In the genomic region with DNA sequence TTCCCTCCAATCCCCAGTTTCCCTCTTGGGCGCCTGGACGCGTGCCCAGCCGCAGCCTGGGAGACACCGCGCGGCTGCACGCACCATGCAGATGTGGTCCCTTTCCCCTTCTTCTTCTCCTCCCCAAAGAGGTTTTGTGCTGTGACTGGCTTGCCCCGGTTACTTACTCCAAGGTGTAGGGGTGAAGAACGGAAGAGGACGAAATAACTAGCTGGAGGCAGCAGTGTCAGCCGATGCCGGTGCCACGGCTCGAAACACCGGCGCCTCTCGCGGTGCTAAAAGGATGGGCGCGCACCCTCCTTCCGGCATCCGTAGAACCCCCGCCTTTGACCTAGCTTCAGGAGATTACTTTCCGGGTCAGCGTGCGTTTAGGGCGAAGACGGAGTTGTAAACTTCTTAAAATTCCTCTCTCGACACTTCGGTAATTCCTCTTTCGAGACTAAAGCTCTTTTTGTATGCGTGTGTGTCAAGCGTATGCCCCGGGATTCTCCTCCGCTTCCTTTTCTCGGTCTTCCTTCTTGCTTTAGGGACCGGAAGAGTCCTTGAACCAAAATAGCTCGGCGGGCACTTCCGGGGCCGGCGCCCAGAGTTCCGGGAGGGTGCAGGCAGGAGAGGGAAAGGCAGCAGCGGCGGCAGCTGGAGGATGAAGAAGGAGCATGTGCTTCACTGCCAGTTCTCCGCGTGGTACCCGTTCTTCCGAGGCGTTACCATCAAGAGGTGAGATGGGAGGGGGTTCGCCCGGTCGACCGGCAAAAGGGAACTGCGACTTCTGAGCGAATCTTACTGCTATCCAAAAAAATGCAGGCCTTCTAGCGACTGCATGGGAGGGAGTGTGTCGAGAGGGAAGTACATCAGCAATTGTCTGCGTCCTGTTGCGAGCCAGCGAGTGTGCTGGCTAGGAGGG, we compare ENCODE assay signal across 1 cellular context.
TF ChIP-seq lines count a peak whose summit lies in the region.

A gene with protein sequence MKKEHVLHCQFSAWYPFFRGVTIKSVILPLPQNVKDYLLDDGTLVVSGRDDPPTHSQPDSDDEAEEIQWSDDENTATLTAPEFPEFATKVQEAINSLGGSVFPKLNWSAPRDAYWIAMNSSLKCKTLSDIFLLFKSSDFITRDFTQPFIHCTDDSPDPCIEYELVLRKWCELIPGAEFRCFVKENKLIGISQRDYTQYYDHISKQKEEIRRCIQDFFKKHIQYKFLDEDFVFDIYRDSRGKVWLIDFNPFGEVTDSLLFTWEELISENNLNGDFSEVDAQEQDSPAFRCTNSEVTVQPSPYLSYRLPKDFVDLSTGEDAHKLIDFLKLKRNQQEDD (plus strand): TSS at position 586 of the 904 bp plus-strand sequence. CDS start 58 bp downstream, at position 644.
A gene (minus strand): TSS at position 289 of the 904 bp plus-strand sequence. CDS start 9,600 bp downstream, outside the sequence.

TF ChIP-seq in HepG2, 621 proteins besides CTCF, POLR2A, EP300 and RAD21 (continued from another document and continues in another):
- TF ChIP-seq, protein P1, sequence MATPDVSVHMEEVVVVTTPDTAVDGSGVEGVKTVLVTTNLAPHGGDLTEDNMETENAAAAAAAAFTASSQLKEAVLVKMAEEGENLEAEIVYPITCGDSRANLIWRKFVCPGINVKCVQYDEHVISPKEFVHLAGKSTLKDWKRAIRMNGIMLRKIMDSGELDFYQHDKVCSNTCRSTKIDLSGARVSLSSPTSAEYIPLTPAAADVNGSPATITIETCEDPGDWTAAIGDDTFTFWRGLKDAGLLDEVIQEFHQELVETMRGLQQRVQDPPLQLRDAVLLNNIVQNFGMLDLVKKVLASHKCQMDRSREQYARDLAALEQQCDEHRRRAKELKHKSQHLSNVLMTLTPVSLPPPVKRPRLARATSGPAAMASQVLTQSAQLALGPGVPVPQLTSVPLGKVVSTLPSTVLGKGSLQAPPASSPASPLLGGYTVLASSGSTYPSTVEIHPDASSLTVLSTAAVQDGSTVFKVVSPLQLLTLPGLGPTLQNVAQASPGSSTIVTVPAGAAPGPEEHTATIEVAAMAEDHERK (CRISPR knock-in tag; IDR thresholded peaks at IDR 0.05; ENCODE audit: low read depth) = 0 out of 2 replicates have a peak, but pooled peaks have one; percentile 39
- TF ChIP-seq ZNF569 (CRISPR knock-in tag; IDR thresholded peaks at IDR 0.05; ENCODE audit: borderline replicate concordance) (no peak), ZFP36 (IDR thresholded peaks at IDR 0.05; ENCODE audit: borderline replicate concordance, low read depth, low read length, partially characterized antibody) (no peak), ZNF251 (CRISPR knock-in tag; IDR thresholded peaks at IDR 0.05) (no peak), TRIM24 (CRISPR knock-in tag; IDR thresholded peaks at IDR 0.05) (no peak), TOPORS (CRISPR knock-in tag; IDR thresholded peaks at IDR 0.05) (no peak), ZC3H13 (CRISPR knock-in tag; IDR thresholded peaks at IDR 0.05) (0 out of 2 replicates have a peak, but pooled peaks have one; percentile 18), TGIF2 (CRISPR knock-in tag; IDR thresholded peaks at IDR 0.05) (peak; percentile 15; the same call in 1 of the 2 replicates), NR3C1 (CRISPR knock-in tag; IDR thresholded peaks at IDR 0.05) (no peak), POGZ (CRISPR knock-in tag; IDR thresholded peaks at IDR 0.05) (peak; percentile 81), ZMAT3 (CRISPR knock-in tag; conservative IDR thresholded peaks at IDR 0.05) (0 out of 2 replicates have a peak, but pooled peaks have one; percentile 36), KLF6 (CRISPR knock-in tag; IDR thresholded peaks at IDR 0.05) (peak; percentile 31; the same call in 1 of the 2 replicates), MEF2D (CRISPR knock-in tag; IDR thresholded peaks at IDR 0.05) (peak; percentile 86), NONO (IDR thresholded peaks at IDR 0.05) (no peak), NONO (CRISPR knock-in tag; conservative IDR thresholded peaks at IDR 0.05) (peak; percentile 71; the same call in 1 of the 2 replicates), TP53 (CRISPR knock-in tag; conservative IDR thresholded peaks at IDR 0.05) (0 out of 2 replicates have a peak, but pooled peaks have one; percentile 19), ZNF530 (CRISPR knock-in tag; IDR thresholded peaks at IDR 0.05; ENCODE audit: low read depth) (no peak), KDM5B (CRISPR knock-in tag; IDR thresholded peaks at IDR 0.05; ENCODE audit: borderline replicate concordance) (peak; percentile 95), CEBPB (IDR thresholded peaks at IDR 0.05; ENCODE audit: borderline replicate concordance, low read depth, low read length) (no peak), ZNF749 (CRISPR knock-in tag; IDR thresholded peaks at IDR 0.05; ENCODE audit: borderline replicate concordance) (peak; percentile 47; the same call in 1 of the 2 replicates), ZNF24 (IDR thresholded peaks at IDR 0.05) (no peak), TSC22D2 (CRISPR knock-in tag; IDR thresholded peaks at IDR 0.05; ENCODE audit: borderline replicate concordance) (no peak), FOXA3 (CRISPR knock-in tag; IDR thresholded peaks at IDR 0.05) (no peak; the same call in 1 of the 2 replicates), ADNP (CRISPR knock-in tag; IDR thresholded peaks at IDR 0.05) (no peak), ISX (CRISPR knock-in tag; conservative IDR thresholded peaks at IDR 0.05) (no peak)
- TF ChIP-seq, protein P2, sequence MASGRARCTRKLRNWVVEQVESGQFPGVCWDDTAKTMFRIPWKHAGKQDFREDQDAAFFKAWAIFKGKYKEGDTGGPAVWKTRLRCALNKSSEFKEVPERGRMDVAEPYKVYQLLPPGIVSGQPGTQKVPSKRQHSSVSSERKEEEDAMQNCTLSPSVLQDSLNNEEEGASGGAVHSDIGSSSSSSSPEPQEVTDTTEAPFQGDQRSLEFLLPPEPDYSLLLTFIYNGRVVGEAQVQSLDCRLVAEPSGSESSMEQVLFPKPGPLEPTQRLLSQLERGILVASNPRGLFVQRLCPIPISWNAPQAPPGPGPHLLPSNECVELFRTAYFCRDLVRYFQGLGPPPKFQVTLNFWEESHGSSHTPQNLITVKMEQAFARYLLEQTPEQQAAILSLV (CRISPR knock-in tag; IDR thresholded peaks at IDR 0.05; ENCODE audit: borderline replicate concordance) = peak; percentile 91; the same call in 1 of the 2 replicates
- TF ChIP-seq, protein P3, sequence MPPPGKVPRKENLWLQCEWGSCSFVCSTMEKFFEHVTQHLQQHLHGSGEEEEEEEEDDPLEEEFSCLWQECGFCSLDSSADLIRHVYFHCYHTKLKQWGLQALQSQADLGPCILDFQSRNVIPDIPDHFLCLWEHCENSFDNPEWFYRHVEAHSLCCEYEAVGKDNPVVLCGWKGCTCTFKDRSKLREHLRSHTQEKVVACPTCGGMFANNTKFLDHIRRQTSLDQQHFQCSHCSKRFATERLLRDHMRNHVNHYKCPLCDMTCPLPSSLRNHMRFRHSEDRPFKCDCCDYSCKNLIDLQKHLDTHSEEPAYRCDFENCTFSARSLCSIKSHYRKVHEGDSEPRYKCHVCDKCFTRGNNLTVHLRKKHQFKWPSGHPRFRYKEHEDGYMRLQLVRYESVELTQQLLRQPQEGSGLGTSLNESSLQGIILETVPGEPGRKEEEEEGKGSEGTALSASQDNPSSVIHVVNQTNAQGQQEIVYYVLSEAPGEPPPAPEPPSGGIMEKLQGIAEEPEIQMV (CRISPR knock-in tag; IDR thresholded peaks at IDR 0.05; ENCODE audit: low read depth) = no peak
- TF ChIP-seq, protein P4, sequence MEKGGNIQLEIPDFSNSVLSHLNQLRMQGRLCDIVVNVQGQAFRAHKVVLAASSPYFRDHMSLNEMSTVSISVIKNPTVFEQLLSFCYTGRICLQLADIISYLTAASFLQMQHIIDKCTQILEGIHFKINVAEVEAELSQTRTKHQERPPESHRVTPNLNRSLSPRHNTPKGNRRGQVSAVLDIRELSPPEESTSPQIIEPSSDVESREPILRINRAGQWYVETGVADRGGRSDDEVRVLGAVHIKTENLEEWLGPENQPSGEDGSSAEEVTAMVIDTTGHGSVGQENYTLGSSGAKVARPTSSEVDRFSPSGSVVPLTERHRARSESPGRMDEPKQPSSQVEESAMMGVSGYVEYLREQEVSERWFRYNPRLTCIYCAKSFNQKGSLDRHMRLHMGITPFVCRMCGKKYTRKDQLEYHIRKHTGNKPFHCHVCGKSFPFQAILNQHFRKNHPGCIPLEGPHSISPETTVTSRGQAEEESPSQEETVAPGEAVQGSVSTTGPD (CRISPR knock-in tag; IDR thresholded peaks at IDR 0.05) = 0 out of 2 replicates have a peak, but pooled peaks have one; percentile 15
- TF ChIP-seq, protein P5, sequence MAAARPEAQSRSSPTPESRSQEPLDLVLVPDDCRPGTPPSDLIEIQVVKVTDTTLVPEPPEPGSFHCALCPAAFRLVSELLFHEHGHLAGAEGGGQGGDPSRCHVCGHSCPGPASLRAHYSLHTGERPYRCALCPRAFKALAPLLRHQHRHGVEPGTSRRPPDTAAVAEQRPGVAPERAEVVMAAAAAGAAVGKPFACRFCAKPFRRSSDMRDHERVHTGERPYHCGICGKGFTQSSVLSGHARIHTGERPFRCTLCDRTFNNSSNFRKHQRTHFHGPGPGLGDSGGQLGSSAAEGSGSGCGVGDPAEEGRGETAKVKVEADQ (CRISPR knock-in tag; IDR thresholded peaks at IDR 0.05; ENCODE audit: borderline replicate concordance) = peak; percentile 83
- TF ChIP-seq, protein P6, sequence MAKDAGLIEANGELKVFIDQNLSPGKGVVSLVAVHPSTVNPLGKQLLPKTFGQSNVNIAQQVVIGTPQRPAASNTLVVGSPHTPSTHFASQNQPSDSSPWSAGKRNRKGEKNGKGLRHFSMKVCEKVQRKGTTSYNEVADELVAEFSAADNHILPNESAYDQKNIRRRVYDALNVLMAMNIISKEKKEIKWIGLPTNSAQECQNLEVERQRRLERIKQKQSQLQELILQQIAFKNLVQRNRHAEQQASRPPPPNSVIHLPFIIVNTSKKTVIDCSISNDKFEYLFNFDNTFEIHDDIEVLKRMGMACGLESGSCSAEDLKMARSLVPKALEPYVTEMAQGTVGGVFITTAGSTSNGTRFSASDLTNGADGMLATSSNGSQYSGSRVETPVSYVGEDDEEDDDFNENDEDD (CRISPR knock-in tag; IDR thresholded peaks at IDR 0.05; ENCODE audit: borderline replicate concordance) = peak; percentile 70; the same call in 1 of the 2 replicates
- TF ChIP-seq, protein P7, sequence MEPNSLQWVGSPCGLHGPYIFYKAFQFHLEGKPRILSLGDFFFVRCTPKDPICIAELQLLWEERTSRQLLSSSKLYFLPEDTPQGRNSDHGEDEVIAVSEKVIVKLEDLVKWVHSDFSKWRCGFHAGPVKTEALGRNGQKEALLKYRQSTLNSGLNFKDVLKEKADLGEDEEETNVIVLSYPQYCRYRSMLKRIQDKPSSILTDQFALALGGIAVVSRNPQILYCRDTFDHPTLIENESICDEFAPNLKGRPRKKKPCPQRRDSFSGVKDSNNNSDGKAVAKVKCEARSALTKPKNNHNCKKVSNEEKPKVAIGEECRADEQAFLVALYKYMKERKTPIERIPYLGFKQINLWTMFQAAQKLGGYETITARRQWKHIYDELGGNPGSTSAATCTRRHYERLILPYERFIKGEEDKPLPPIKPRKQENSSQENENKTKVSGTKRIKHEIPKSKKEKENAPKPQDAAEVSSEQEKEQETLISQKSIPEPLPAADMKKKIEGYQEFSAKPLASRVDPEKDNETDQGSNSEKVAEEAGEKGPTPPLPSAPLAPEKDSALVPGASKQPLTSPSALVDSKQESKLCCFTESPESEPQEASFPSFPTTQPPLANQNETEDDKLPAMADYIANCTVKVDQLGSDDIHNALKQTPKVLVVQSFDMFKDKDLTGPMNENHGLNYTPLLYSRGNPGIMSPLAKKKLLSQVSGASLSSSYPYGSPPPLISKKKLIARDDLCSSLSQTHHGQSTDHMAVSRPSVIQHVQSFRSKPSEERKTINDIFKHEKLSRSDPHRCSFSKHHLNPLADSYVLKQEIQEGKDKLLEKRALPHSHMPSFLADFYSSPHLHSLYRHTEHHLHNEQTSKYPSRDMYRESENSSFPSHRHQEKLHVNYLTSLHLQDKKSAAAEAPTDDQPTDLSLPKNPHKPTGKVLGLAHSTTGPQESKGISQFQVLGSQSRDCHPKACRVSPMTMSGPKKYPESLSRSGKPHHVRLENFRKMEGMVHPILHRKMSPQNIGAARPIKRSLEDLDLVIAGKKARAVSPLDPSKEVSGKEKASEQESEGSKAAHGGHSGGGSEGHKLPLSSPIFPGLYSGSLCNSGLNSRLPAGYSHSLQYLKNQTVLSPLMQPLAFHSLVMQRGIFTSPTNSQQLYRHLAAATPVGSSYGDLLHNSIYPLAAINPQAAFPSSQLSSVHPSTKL (CRISPR knock-in tag; IDR thresholded peaks at IDR 0.05) = no peak; the same call in none of the 2 replicates
- TF ChIP-seq, protein P8, sequence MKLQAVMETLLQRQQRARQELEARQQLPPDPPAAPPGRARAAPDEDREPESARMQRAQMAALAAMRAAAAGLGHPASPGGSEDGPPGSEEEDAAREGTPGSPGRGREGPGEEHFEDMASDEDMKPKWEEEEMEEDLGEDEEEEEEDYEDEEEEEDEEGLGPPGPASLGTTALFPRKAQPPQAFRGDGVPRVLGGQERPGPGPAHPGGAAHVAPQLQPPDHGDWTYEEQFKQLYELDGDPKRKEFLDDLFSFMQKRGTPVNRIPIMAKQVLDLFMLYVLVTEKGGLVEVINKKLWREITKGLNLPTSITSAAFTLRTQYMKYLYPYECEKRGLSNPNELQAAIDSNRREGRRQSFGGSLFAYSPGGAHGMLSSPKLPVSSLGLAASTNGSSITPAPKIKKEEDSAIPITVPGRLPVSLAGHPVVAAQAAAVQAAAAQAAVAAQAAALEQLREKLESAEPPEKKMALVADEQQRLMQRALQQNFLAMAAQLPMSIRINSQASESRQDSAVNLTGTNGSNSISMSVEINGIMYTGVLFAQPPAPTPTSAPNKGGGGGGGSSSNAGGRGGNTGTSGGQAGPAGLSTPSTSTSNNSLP (IDR thresholded peaks at IDR 0.05; ENCODE audit: low read depth, low read length) = no peak
- TF ChIP-seq, protein P9, sequence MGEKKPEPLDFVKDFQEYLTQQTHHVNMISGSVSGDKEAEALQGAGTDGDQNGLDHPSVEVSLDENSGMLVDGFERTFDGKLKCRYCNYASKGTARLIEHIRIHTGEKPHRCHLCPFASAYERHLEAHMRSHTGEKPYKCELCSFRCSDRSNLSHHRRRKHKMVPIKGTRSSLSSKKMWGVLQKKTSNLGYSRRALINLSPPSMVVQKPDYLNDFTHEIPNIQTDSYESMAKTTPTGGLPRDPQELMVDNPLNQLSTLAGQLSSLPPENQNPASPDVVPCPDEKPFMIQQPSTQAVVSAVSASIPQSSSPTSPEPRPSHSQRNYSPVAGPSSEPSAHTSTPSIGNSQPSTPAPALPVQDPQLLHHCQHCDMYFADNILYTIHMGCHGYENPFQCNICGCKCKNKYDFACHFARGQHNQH (CRISPR knock-in tag; IDR thresholded peaks at IDR 0.05) = no peak; the same call in 1 of the 2 replicates
- TF ChIP-seq, protein P10, sequence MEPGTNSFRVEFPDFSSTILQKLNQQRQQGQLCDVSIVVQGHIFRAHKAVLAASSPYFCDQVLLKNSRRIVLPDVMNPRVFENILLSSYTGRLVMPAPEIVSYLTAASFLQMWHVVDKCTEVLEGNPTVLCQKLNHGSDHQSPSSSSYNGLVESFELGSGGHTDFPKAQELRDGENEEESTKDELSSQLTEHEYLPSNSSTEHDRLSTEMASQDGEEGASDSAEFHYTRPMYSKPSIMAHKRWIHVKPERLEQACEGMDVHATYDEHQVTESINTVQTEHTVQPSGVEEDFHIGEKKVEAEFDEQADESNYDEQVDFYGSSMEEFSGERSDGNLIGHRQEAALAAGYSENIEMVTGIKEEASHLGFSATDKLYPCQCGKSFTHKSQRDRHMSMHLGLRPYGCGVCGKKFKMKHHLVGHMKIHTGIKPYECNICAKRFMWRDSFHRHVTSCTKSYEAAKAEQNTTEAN (CRISPR knock-in tag; conservative IDR thresholded peaks at IDR 0.05) = no peak
